8 cellular contexts compared by ENCODE assay signal in the genomic region with DNA sequence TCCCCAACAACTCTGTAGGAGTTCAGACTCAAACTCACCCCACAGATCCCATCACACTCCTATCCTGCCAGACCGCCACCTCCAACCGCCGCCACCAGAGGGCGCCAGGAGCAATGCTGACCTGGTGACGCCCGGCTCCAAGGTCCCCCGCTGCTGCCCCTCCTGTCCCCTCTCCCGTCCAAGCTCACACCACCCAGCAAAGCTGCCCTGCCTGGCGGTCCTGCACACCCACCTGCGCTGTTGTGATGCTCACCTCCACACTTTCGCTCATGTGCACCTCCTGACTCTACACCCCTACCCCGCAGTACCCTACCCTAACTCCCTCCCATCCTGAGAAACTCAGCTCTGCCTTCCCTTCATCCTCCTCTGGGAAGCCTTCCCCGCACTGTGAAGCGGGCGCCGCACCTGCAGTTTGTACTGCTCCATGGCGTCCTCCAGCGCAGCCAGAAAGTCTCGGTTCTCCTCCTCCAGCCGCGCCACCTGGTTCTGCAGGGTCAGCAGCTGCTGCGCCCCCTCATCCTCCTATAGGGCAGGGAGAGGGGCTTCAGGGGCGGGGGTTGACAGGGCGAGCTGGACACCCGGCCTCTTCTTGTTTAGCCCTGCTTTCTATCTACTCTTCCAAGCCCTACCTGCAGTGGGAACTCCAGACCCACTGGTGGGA. TPM values are rescaled to one million over a fixed set of nuclear protein-coding genes. Genes with fewer than 3 reads are reported as not detected.
DNase-seq lines count a peak whose midpoint lies in the region; ATAC-seq and TF ChIP-seq lines count a peak whose summit lies in the region.

No MANE protein-coding gene starts in this region.

- H3K4me3 ChIP-seq in WI38 (ENCODE audit: low read depth, low read length) (no peak overlapping the region), breast epithelium (no peak overlapping the region)

- intact Hi-C loops in breast epithelium (cut with DNase I; ENCODE audit: low total_unique reads): loop anchor here (10.0 kb wide), 1 partner anchor 107 kb away; a partner anchor contains a TSS

- no peak overlapping the region for H3K27ac ChIP-seq in breast epithelium

- no peak for TF ChIP-seq POLR2A in breast epithelium (IDR thresholded peaks at IDR 0.05)

- no peaks in the 10 kb centered on the region for H3K4me1 ChIP-seq in breast epithelium

- H3K27me3 ChIP-seq in breast epithelium: no peaks in the 10 kb centered on the region

- ATAC-seq in GM19397 (IDR thresholded peaks at IDR 0.05; ENCODE audit: unreplicated experiment) (no peak), HG02852 (IDR thresholded peaks at IDR 0.05; ENCODE audit: unreplicated experiment) (no peak)

- TF ChIP-seq CTCF in GM12872 (IDR thresholded peaks at IDR 0.05; ENCODE audit: insufficient read depth, low read depth, low read length): peak; percentile 93
- peak; percentile 95 for TF ChIP-seq CTCF in LNCAP (IDR thresholded peaks at IDR 0.05)
- TF ChIP-seq CTCF in WI38 (IDR thresholded peaks at IDR 0.05; ENCODE audit: low read depth, low read length): peak; percentile 96
- TF ChIP-seq CTCF in breast epithelium (IDR thresholded peaks at IDR 0.05): peak in 2 of 3 donors; percentile 69 to 79

- H3K36me3 ChIP-seq in breast epithelium: no peaks in the 10 kb centered on the region

- DNase-seq in breast epithelium (ENCODE audit: low spot score in 2 of 2): peak; percentile 56 to 78
- peak; percentile 41 for DNase-seq in iris pigment epithelial cell (ENCODE audit: low read depth)
- DNase-seq in stimulated activated CD4-positive, alpha-beta T cell treated with anti-CD3 and anti-CD28 coated beads, Interleukin-2, amount 100 ng/mL, for 24 hours: peak; percentile 73 to 83

- no peaks in the 10 kb centered on the region for H3K9me3 ChIP-seq in breast epithelium

RNA-seq across cellular contexts. Expression of a gene that starts 7.9 kb away (rescaled TPM):
- total RNA-seq in breast epithelium: 10 to 100 TPM; 10.1 to 14.4 (median 10.5) TPM

RNA-seq across cellular contexts. Expression of a gene that starts 31.8 kb away (rescaled TPM):
- total RNA-seq in breast epithelium: 1,000 to 10,000 TPM in 1 of 3 donors, 100 to 1,000 TPM in 2; 114 to 2,292 (median 132) TPM

RNA-seq across cellular contexts. Expression of a gene that starts 43.2 kb away (rescaled TPM):
- 10 to 100 TPM; 42.3 to 64.2 (median 46.1) TPM for total RNA-seq in breast epithelium

RNA-seq across cellular contexts. Expression of a gene that starts 43.3 kb away (rescaled TPM):
- 1 to 10 TPM in 1 of 3 donors, under 1 TPM in 2; 0.80 to 1.0 (median 0.98) TPM for total RNA-seq in breast epithelium
